2 cellular contexts compared by ENCODE assay signal in the genomic region with DNA sequence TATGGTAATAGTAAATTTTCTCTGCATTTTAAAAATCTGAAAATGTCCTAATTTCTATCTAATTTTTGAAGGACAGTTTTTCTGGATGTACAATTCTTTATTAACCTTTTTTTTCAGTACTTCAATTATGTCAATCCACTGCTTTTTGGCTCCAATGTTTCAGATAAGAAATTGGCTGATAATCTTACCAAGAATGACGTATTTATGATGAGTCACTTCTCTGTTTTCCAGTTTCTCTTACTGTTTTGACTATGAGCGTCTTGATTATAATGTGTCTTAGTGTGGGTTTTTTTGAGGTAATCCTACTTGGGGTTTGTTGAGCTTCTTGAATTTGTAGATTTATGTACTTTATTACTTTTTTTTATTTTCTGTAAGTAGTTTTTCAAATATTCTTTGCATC.
TF ChIP-seq lines count a peak whose summit lies in the region.

No MANE protein-coding gene starts in this region.

TF ChIP-seq in A549, 52 proteins besides CTCF, POLR2A, EP300 and RAD21 (continued from another document):
- TF ChIP-seq, protein P1, sequence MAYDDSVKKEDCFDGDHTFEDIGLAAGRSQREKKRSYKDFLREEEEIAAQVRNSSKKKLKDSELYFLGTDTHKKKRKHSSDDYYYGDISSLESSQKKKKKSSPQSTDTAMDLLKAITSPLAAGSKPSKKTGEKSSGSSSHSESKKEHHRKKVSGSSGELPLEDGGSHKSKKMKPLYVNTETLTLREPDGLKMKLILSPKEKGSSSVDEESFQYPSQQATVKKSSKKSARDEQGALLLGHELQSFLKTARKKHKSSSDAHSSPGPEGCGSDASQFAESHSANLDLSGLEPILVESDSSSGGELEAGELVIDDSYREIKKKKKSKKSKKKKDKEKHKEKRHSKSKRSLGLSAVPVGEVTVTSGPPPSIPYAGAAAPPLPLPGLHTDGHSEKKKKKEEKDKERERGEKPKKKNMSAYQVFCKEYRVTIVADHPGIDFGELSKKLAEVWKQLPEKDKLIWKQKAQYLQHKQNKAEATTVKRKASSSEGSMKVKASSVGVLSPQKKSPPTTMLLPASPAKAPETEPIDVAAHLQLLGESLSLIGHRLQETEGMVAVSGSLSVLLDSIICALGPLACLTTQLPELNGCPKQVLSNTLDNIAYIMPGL (CRISPR knock-in tag; IDR thresholded peaks at IDR 0.05; ENCODE audit: borderline replicate concordance): no peak

TF ChIP-seq in WTC11, 78 proteins besides CTCF, POLR2A, EP300 and RAD21 (continued from another document):
- TF ChIP-seq, protein P2, sequence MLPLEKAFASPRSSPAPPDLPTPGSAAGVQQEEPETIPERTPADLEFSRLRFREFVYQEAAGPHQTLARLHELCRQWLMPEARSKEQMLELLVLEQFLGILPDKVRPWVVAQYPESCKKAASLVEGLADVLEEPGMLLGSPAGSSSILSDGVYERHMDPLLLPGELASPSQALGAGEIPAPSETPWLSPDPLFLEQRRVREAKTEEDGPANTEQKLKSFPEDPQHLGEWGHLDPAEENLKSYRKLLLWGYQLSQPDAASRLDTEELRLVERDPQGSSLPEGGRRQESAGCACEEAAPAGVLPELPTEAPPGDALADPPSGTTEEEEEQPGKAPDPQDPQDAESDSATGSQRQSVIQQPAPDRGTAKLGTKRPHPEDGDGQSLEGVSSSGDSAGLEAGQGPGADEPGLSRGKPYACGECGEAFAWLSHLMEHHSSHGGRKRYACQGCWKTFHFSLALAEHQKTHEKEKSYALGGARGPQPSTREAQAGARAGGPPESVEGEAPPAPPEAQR (CRISPR knock-in tag; IDR thresholded peaks at IDR 0.05): no peak
TF ChIP-seq in WTC11: peak in this region for 1.
